In genomic region chr20:39553120-39553519, GRCh38 we compare ENCODE assay signal across 23 cellular contexts.
"Had no signal": no experiment of that assay in that cellular context is flagged by ENCODE, and none has a peak within 500 bp of the region (broad histone marks: within the 10 kb centered on the region; RNA-seq: fewer than 3 reads in every experiment).

No MANE protein-coding gene starts in this region.

- H3K4me3 ChIP-seq: colonic mucosa, coronary artery, dorsolateral prefrontal cortex, esophagus muscularis mucosa, esophagus squamous epithelium, gastrocnemius medialis, heart left ventricle, heart right ventricle had no signal

- H3K9me3 ChIP-seq: colonic mucosa, esophagus muscularis mucosa, esophagus squamous epithelium, gastrocnemius medialis had no signal

- ATAC-seq: effector memory CD8-positive, alpha-beta T cell; esophagus mucosa; foreskin keratinocyte; gastrocnemius medialis; heart left ventricle; heart right ventricle had no signal

- DNase-seq: colonic mucosa; cortex of kidney; dermis blood vessel endothelial cell; dorsolateral prefrontal cortex; effector CD4-positive, alpha-beta T cell; effector CD8-positive, alpha-beta T cell; effector memory CD4-positive, alpha-beta T cell; effector memory CD8-positive, alpha-beta T cell; endodermal cell; erythroblast; esophagus squamous epithelium; foreskin fibroblast; foreskin keratinocyte; foreskin melanocyte; gastrocnemius medialis; glutamatergic neuron; head of caudate nucleus; heart left ventricle; heart right ventricle had no signal

- H3K36me3 ChIP-seq: colonic mucosa, esophagus muscularis mucosa, esophagus squamous epithelium, gastrocnemius medialis, heart left ventricle, heart right ventricle had no signal

- H3K4me1 ChIP-seq: colonic mucosa, esophagus muscularis mucosa, esophagus squamous epithelium, foreskin keratinocyte, gastrocnemius medialis, heart left ventricle, heart right ventricle had no signal

- H3K27ac ChIP-seq: colonic mucosa, coronary artery, dorsolateral prefrontal cortex, epithelial cell of prostate, esophagus muscularis mucosa, esophagus squamous epithelium, foreskin keratinocyte, gastrocnemius medialis, heart left ventricle, heart right ventricle had no signal

- H3K27me3 ChIP-seq: colonic mucosa, esophagus muscularis mucosa, esophagus squamous epithelium, gastrocnemius medialis had no signal
